Comparison of ENCODE assay signal across 1 cellular context in the genomic region with DNA sequence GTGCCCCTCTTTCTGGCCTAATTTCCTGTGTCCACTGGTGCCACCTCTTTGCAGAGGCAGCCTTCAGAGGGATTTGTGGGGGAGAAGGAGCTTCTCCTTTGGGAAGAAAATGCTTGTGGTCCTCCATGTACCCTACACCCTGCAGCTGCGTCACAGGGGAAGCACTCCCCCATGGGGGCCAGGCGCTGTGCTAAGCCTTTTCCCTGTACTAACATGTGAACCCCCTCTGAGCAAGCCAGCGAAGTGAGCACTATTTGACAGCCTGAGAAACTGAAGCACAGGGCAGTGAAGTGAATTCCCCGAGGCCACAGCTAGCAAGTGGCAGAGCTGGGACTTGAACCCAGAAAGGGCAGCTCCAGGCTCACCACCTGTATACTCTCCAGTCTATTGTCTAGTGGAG.
TF ChIP-seq lines count a peak whose summit lies in the region.

No MANE protein-coding gene starts in this region.

TF ChIP-seq in IMR-90, 13 proteins besides CTCF, POLR2A, EP300 and RAD21 (continued from another document):
- TF ChIP-seq MAFK (IDR thresholded peaks at IDR 0.05; ENCODE audit: low read depth, low read length) (no peak), RFX5 (IDR thresholded peaks at IDR 0.05; ENCODE audit: low read depth, low read length) (no peak)
TF ChIP-seq in IMR-90: peak in this region for 0.
